8 cellular contexts compared by ENCODE assay signal in genomic region chr3:155382396-155383042, GRCh38.
A peak's percentile ranks its signal among the peaks of the same experiment; 100 is the strongest.
DNase-seq lines count a peak whose midpoint lies in the region; ATAC-seq and TF ChIP-seq lines count a peak whose summit lies in the region.

No MANE protein-coding gene starts in this region.

- H3K9me3 Mint-ChIP-seq in chondrocyte (ENCODE audit: low read depth): no peaks in the 10 kb centered on the region
- H3K9me3 Mint-ChIP-seq in activated naive CD4-positive, alpha-beta T cell treated with anti-CD3 and anti-CD28 coated beads, Interleukin-2, amount 50 U/mL, for 72 hours: no peaks in the 10 kb centered on the region

- H3K27me3 ChIP-seq in GM06990 (replicated peaks; ENCODE audit: control insufficient read depth, insufficient read depth, low read length) (peaks cover 2% of the 10 kb centered on the region; the same call in 1 of the 2 replicates), left lung (no peaks in the 10 kb centered on the region), vagina (no peaks in the 10 kb centered on the region)

- intact Hi-C loops in left lung (cut with DNase I) (no loop called here), vagina (cut with DNase I) (no loop called here)

- H3K27ac Mint-ChIP-seq in chondrocyte (ENCODE audit: unreplicated experiment): no peak overlapping the region
- H3K27ac Mint-ChIP-seq in activated naive CD4-positive, alpha-beta T cell treated with anti-CD3 and anti-CD28 coated beads, Interleukin-2, amount 50 U/mL, for 72 hours: no peak overlapping the region

- peak; percentile 97 for ATAC-seq in left lung
- ATAC-seq in activated naive CD4-positive, alpha-beta T cell treated with anti-CD3 and anti-CD28 coated beads, Interleukin-2, amount 50 U/mL, for 72 hours: no peak

- no peaks in the 10 kb centered on the region for H3K4me1 Mint-ChIP-seq in chondrocyte (ENCODE audit: low read depth)

- no peak overlapping the region for H3K4me3 Mint-ChIP-seq in chondrocyte (ENCODE audit: unreplicated experiment)

- H3K27ac ChIP-seq in 22Rv1: no peak overlapping the region
- no peak overlapping the region for H3K27ac ChIP-seq in left lung
- H3K27ac ChIP-seq in vagina: no peak overlapping the region

- H3K27me3 Mint-ChIP-seq in chondrocyte (ENCODE audit: low read depth): peaks cover 16% of the 10 kb centered on the region

- no peaks in the 10 kb centered on the region for H3K9me3 ChIP-seq in left lung
- no peaks in the 10 kb centered on the region for H3K9me3 ChIP-seq in vagina

- no peak for TF ChIP-seq POLR2A in vagina (IDR thresholded peaks at IDR 0.05)

- no peak overlapping the region for H3K4me3 ChIP-seq in GM06990 (replicated peaks; ENCODE audit: low read depth, low read length)
- H3K4me3 ChIP-seq in left lung: no peak overlapping the region
- no peak overlapping the region for H3K4me3 ChIP-seq in vagina

- H3K4me1 ChIP-seq in left lung: no peaks in the 10 kb centered on the region
- H3K4me1 ChIP-seq in vagina: peaks cover 12% of the 10 kb centered on the region

- H3K36me3 ChIP-seq in GM06990 (ENCODE audit: control insufficient read depth, insufficient read depth, low read length) (no peaks in the 10 kb centered on the region), left lung (no peaks in the 10 kb centered on the region), vagina (no peaks in the 10 kb centered on the region)

- TF ChIP-seq CTCF in 22Rv1 (IDR thresholded peaks at IDR 0.05) (peak; percentile 97), GM06990 (IDR thresholded peaks at IDR 0.05; ENCODE audit: insufficient read depth, low read length, poor library complexity, severe bottlenecking) (peak; percentile 64), chondrocyte (IDR thresholded peaks at IDR 0.05) (peak; percentile 85), left lung (IDR thresholded peaks at IDR 0.05) (peak; percentile 29 to 52), vagina (IDR thresholded peaks at IDR 0.05) (peak; percentile 21 to 52 (median 21))

- DNase-seq in GM06990 (ENCODE audit: extremely low read depth, insufficient read length): peak; percentile 18
- DNase-seq in HS-27A (ENCODE audit: low read depth): peak; percentile 66
- peak; percentile 58 for DNase-seq in NCI-H82 treated with DMSO at 0.1 percent for 48 hours (lab: John Stamatoyannopoulos, UW; ENCODE audit: unreplicated experiment)
- no peak for DNase-seq in chondrocyte (ENCODE audit: low spot score)
- DNase-seq in left lung: peak; percentile 60 to 87
- no peak for DNase-seq in vagina (ENCODE audit: extremely low spot score in 2 of 2)
- no peak for DNase-seq in activated naive CD4-positive, alpha-beta T cell treated with anti-CD3 and anti-CD28 coated beads, Interleukin-2, amount 50 U/mL, for 72 hours (ENCODE audit: low spot score in 2 of 2)

- H3K36me3 Mint-ChIP-seq in chondrocyte (ENCODE audit: low read depth): no peaks in the 10 kb centered on the region
- no peaks in the 10 kb centered on the region for H3K36me3 Mint-ChIP-seq in activated naive CD4-positive, alpha-beta T cell treated with anti-CD3 and anti-CD28 coated beads, Interleukin-2, amount 50 U/mL, for 72 hours

Comparison
In these comparisons a context has a peak if more than half of its experiments do, and no peak if none do; other contexts are left out.
1. CTCF ChIP-seq: peak in every context shown above with its lines; median percentile 97 in 22Rv1; 85 in chondrocyte; 64 in GM06990; 40 in left lung; 21 in vagina.
2. DNase-seq: peak in GM06990 (single experiment), HS-27A (single experiment), NCI-H82 treated with DMSO at 0.1 percent for 48 hours (single experiment) and left lung (2 of 2); none in chondrocyte (single experiment), vagina (0 of 2) and activated naive CD4-positive, alpha-beta T cell treated with anti-CD3 and anti-CD28 coated beads, Interleukin-2, amount 50 U/mL, for 72 hours (0 of 2).